Comparison of ENCODE assay signal across 10 cellular contexts in the genomic region with DNA sequence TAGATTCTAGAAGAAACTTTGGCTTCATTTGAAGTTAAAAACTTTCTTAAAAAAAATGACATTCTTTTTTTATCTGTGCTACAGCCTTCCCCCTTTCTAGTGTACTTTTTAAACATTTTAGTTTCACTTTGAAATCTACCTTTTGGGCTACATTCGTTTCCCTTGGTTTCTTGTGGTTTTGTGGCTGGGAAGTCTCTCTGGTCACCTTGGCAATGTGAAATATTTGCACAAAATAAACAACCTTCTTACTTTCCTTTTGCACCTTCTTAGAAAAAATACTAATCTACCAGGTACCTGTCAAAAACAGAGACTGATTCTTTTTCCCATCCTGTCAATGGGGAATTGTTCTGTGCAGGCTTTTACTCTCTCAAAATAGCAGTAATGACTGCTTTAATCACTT.
DNase-seq lines count a peak whose midpoint lies in the region; ATAC-seq and TF ChIP-seq lines count a peak whose summit lies in the region.
"Had no signal": no experiment of that assay in that cellular context is flagged by ENCODE, and none has a peak within 500 bp of the region (broad histone marks: within the 10 kb centered on the region; RNA-seq: fewer than 3 reads in every experiment).

No MANE protein-coding gene starts in this region.

- peaks cover 67% of the 10 kb centered on the region for H3K4me1 Mint-ChIP-seq in CD8-positive, alpha-beta T cell (ENCODE audit: low read depth)
- H3K4me1 Mint-ChIP-seq in activated naive CD4-positive, alpha-beta T cell treated with anti-CD3 and anti-CD28 coated beads, Interleukin-2, amount 50 U/mL, for 24 hours, result peaks cover 71% of the 10 kb centered on the region

- H3K9me3 ChIP-seq in CD8-positive, alpha-beta T cell (ENCODE audit: low read length), result no peaks in the 10 kb centered on the region
- H3K9me3 ChIP-seq in upper lobe of right lung, result no peaks in the 10 kb centered on the region
- H3K9me3 ChIP-seq: SJSA1 had no signal

- no peaks in the 10 kb centered on the region for H3K27me3 Mint-ChIP-seq in CD8-positive, alpha-beta T cell (ENCODE audit: low read depth)
- no peaks in the 10 kb centered on the region for H3K27me3 Mint-ChIP-seq in activated naive CD4-positive, alpha-beta T cell treated with anti-CD3 and anti-CD28 coated beads, Interleukin-2, amount 50 U/mL, for 24 hours

- peak in 4 of 7 experiments; percentile 31 to 64 (median 32) for DNase-seq in CD8-positive, alpha-beta T cell
- DNase-seq in upper lobe of right lung, result no peak
- no peak for DNase-seq in substantia nigra (lab: John Stamatoyannopoulos, UW)
- DNase-seq in HCEC 1CT, result no peak
- DNase-seq in NCI-H2107 treated with DMSO at 0.1 percent for 48 hours (lab: John Stamatoyannopoulos, UW; ENCODE audit: unreplicated experiment), result no peak
- DNase-seq: erythroblast had no signal

- intact Hi-C loops in CD8-positive, alpha-beta T cell (cut with DNase I, micrococcal nuclease), result loop anchor here (1.0 to 5.0 kb wide), 7 partner anchors 12 to 350 kb away; partner anchors contain the start of gene GATA3 (in 1 of the 2)
- intact Hi-C loops in upper lobe of right lung (cut with DNase I), result no loop called here

- peak overlapping the region; percentile 66 for H3K27ac ChIP-seq in CD8-positive, alpha-beta T cell (ENCODE audit: low read depth, low read length)
- H3K27ac ChIP-seq in upper lobe of right lung, result no peak overlapping the region
- H3K27ac ChIP-seq in substantia nigra (ENCODE audit: low read depth, low read length, poor library complexity, severe bottlenecking), result no peak overlapping the region
- H3K27ac ChIP-seq: SJSA1 had no signal

- ATAC-seq in CD8-positive, alpha-beta T cell, result peak; percentile 71
- ATAC-seq in GM19467 (IDR thresholded peaks at IDR 0.05; ENCODE audit: unreplicated experiment) (peak; percentile 72), HG03442 (IDR thresholded peaks at IDR 0.05; ENCODE audit: unreplicated experiment) (peak; percentile 73), upper lobe of right lung (no peak)

- H3K9me3 Mint-ChIP-seq in CD8-positive, alpha-beta T cell, result no peaks in the 10 kb centered on the region
- no peaks in the 10 kb centered on the region for H3K9me3 Mint-ChIP-seq in activated naive CD4-positive, alpha-beta T cell treated with anti-CD3 and anti-CD28 coated beads, Interleukin-2, amount 50 U/mL, for 24 hours

- H3K4me3 ChIP-seq in CD8-positive, alpha-beta T cell (ENCODE audit: low read depth, low read length), result peak overlapping the region; percentile 41
- H3K4me3 ChIP-seq in upper lobe of right lung, result no peak overlapping the region
- H3K4me3 ChIP-seq: SJSA1 had no signal

- no peaks in the 10 kb centered on the region for H3K27me3 ChIP-seq in CD8-positive, alpha-beta T cell (ENCODE audit: insufficient read depth, low read length)
- H3K27me3 ChIP-seq in upper lobe of right lung, result no peaks in the 10 kb centered on the region
- H3K27me3 ChIP-seq: SJSA1 had no signal

- no peaks in the 10 kb centered on the region for H3K36me3 Mint-ChIP-seq in CD8-positive, alpha-beta T cell
- no peaks in the 10 kb centered on the region for H3K36me3 Mint-ChIP-seq in activated naive CD4-positive, alpha-beta T cell treated with anti-CD3 and anti-CD28 coated beads, Interleukin-2, amount 50 U/mL, for 24 hours

- no peak for TF ChIP-seq CTCF in CD8-positive, alpha-beta T cell (IDR thresholded peaks at IDR 0.05)
- TF ChIP-seq CTCF in upper lobe of right lung (IDR thresholded peaks at IDR 0.05), result no peak

- no peaks in the 10 kb centered on the region for H3K36me3 ChIP-seq in CD8-positive, alpha-beta T cell (ENCODE audit: insufficient read depth, low read length)
- H3K36me3 ChIP-seq in upper lobe of right lung, result no peaks in the 10 kb centered on the region
- H3K36me3 ChIP-seq: SJSA1 had no signal

- POLR2A ChIA-PET in CD8-positive, alpha-beta T cell (lab: Charles Lee), result interaction anchor here (1.0 kb wide), 1 partner anchor 11 kb away, joined by 3 read pairs; no protein-coding TSS in a partner anchor

- peak overlapping the region; percentile 90 for H3K27ac Mint-ChIP-seq in CD8-positive, alpha-beta T cell
- peak overlapping the region; percentile 90 for H3K27ac Mint-ChIP-seq in activated naive CD4-positive, alpha-beta T cell treated with anti-CD3 and anti-CD28 coated beads, Interleukin-2, amount 50 U/mL, for 24 hours

- H3K4me1 ChIP-seq in CD8-positive, alpha-beta T cell (ENCODE audit: insufficient read depth, low read length), result peaks cover 43% of the 10 kb centered on the region
- H3K4me1 ChIP-seq in upper lobe of right lung, result no peaks in the 10 kb centered on the region

- peak overlapping the region; percentile 74 for H3K4me3 Mint-ChIP-seq in CD8-positive, alpha-beta T cell
- peak overlapping the region; percentile 84 for H3K4me3 Mint-ChIP-seq in activated naive CD4-positive, alpha-beta T cell treated with anti-CD3 and anti-CD28 coated beads, Interleukin-2, amount 50 U/mL, for 24 hours

- CTCF ChIA-PET in CD8-positive, alpha-beta T cell (lab: Charles Lee), result no interaction called here

Comparison
In these comparisons a context has a peak if more than half of its experiments do, and no peak if none do; other contexts are left out.
1. DNase-seq: peak in CD8-positive, alpha-beta T cell (4 of 7); none in upper lobe of right lung (single experiment), substantia nigra (0 of 49), HCEC 1CT (single experiment) and NCI-H2107 treated with DMSO at 0.1 percent for 48 hours (single experiment).